Comparison of ENCODE assay signal across 1 cellular context in genomic region chr1:93338426-93338825, GRCh38.
TF ChIP-seq lines count a peak whose summit lies in the region.

No MANE protein-coding gene starts in this region.

TF ChIP-seq in IMR-90, 13 proteins besides CTCF, POLR2A, EP300 and RAD21 (continued from another document):
- TF ChIP-seq RCOR1 (IDR thresholded peaks at IDR 0.05; ENCODE audit: insufficient replicate concordance, low read length) (peak; percentile 84), BHLHE40 (IDR thresholded peaks at IDR 0.05; ENCODE audit: low read depth, low read length) (no peak), CHD1 (IDR thresholded peaks at IDR 0.05; ENCODE audit: low read depth, low read length) (no peak), FOS (IDR thresholded peaks at IDR 0.05; ENCODE audit: low read depth, low read length) (peak; percentile 69), MAZ (IDR thresholded peaks at IDR 0.05; ENCODE audit: borderline replicate concordance, low read depth, low read length) (peak; percentile 12; the same call in 1 of the 2 replicates), NFE2L2 (IDR thresholded peaks at IDR 0.05; ENCODE audit: low read depth, low read length) (no peak), USF2 (IDR thresholded peaks at IDR 0.05; ENCODE audit: low read depth, low read length) (no peak), MAFK (IDR thresholded peaks at IDR 0.05; ENCODE audit: low read depth, low read length) (no peak), RFX5 (IDR thresholded peaks at IDR 0.05; ENCODE audit: low read depth, low read length) (no peak), SMC3 (IDR thresholded peaks at IDR 0.05; ENCODE audit: low read depth, low read length) (no peak), CEBPB (IDR thresholded peaks at IDR 0.05; ENCODE audit: low read depth, low read length) (peak; percentile 74)
TF ChIP-seq in IMR-90: peak in this region for 4.
